ENCODE assay signal across 1 cellular context in genomic region chr22:30542811-30543188, GRCh38.
TF ChIP-seq lines count a peak whose summit lies in the region.

No MANE protein-coding gene starts in this region.

TF ChIP-seq in GM23338, 12 proteins besides CTCF, POLR2A, EP300 and RAD21 (continued from another document):
- no peak for TF ChIP-seq ZNF462 (CRISPR knock-in tag; IDR thresholded peaks at IDR 0.05)
- TF ChIP-seq ZNF114 (CRISPR knock-in tag; IDR thresholded peaks at IDR 0.05): no peak
- no peak for TF ChIP-seq EZH2phosphoT487 (IDR thresholded peaks at IDR 0.05; ENCODE audit: unreplicated experiment)
- TF ChIP-seq EZH2 (IDR thresholded peaks at IDR 0.05; ENCODE audit: low read depth, unreplicated experiment): no peak
